9 cellular contexts compared by ENCODE assay signal in genomic region chr22:44448271-44448780, GRCh38. TPM values are rescaled to one million over a fixed set of nuclear protein-coding genes. Genes with fewer than 3 reads are reported as not detected.
DNase-seq lines count a peak whose midpoint lies in the region; ATAC-seq, FAIRE-seq and TF ChIP-seq lines count a peak whose summit lies in the region.
"Had no signal": no experiment of that assay in that cellular context is flagged by ENCODE, and none has a peak within 500 bp of the region (broad histone marks: within the 10 kb centered on the region; RNA-seq: fewer than 3 reads in every experiment).

No MANE protein-coding gene starts in this region.

- TF ChIP-seq POLR2A in body of pancreas (IDR thresholded peaks at IDR 0.05), result no peak
- no peak for TF ChIP-seq POLR2A in lower leg skin (IDR thresholded peaks at IDR 0.05)

- H3K4me3 ChIP-seq in body of pancreas (no peak overlapping the region), lower leg skin (ENCODE audit: low read depth, poor library complexity, severe bottlenecking) (no peak overlapping the region)
- H3K4me3 ChIP-seq: gastrocnemius medialis had no signal

- peaks cover 0 to 7% (median 0%) of the 10 kb centered on the region in 3 donors for H3K9me3 ChIP-seq in body of pancreas
- H3K9me3 ChIP-seq: gastrocnemius medialis had no signal

- TF ChIP-seq CTCF in body of pancreas (IDR thresholded peaks at IDR 0.05), result no peak
- TF ChIP-seq CTCF in lower leg skin (IDR thresholded peaks at IDR 0.05), result no peak
- TF ChIP-seq CTCF in D721Med (IDR thresholded peaks at IDR 0.05; ENCODE audit: insufficient read depth, missing control alignments), result no peak

- ATAC-seq in body of pancreas (peak; percentile 50), HG02623 (IDR thresholded peaks at IDR 0.05; ENCODE audit: unreplicated experiment) (no peak), GM21619 (IDR thresholded peaks at IDR 0.05; ENCODE audit: unreplicated experiment) (no peak)
- ATAC-seq: gastrocnemius medialis had no signal

- intact Hi-C loops in body of pancreas (cut with DNase I) (no loop called here), lower leg skin (cut with DNase I; ENCODE audit: low total_unique reads) (no loop called here)

- no peak overlapping the region for H3K27ac ChIP-seq in body of pancreas
- H3K27ac ChIP-seq: gastrocnemius medialis had no signal

- H3K36me3 ChIP-seq in body of pancreas (replicated peaks in 1 of 2; ENCODE audit: insufficient read depth in 1 of 2, low read depth in 2 of 2), result no peaks in the 10 kb centered on the region
- H3K36me3 ChIP-seq: gastrocnemius medialis had no signal

- no peak for FAIRE-seq in D721Med (lab: Jason Lieb, UNC)

- 42 to 44% methylated on average over 14 of the region's 14 CpGs for WGBS in body of pancreas, 2 donors
- 14 to 16% methylated on average over 12 to 14 of the region's 14 CpGs for WGBS in lower leg skin, 2 donors

- H3K27me3 ChIP-seq in body of pancreas, result no peaks in the 10 kb centered on the region
- H3K27me3 ChIP-seq: gastrocnemius medialis had no signal

- DNase-seq in activated effector memory CD4-positive, alpha-beta T cell treated with anti-CD3 and anti-CD28 coated beads, Interleukin-2, amount 50 U/mL, for 16 hours, result peak; percentile 55
- no peak for DNase-seq in activated effector memory CD4-positive, alpha-beta T cell treated with Interleukin-2 at 50 U/mL for 16 hours
- peak; percentile 32 to 44 (median 40) for DNase-seq in body of pancreas
- peak; percentile 30 to 80 for DNase-seq in lower leg skin (ENCODE audit: low spot score in 2 of 2)
- no peak for DNase-seq in T-helper 9 cell
- DNase-seq in D721Med (ENCODE audit: insufficient read length, low spot score), result no peak

- peaks cover 3% of the 10 kb centered on the region for H3K4me1 ChIP-seq in body of pancreas
- H3K4me1 ChIP-seq: gastrocnemius medialis had no signal

RNA-seq across cellular contexts. Expression of gene RTL6, which starts 49.7 kb away (rescaled TPM):
- 10 to 100 TPM; 10.6 to 12.5 TPM for total RNA-seq in body of pancreas
- total RNA-seq in lower leg skin, result 10 to 100 TPM in 1 of 4 donors, 1 to 10 TPM in 3; 2.3 to 10.1 (median 6.5) TPM

Comparison
In these comparisons a context has a peak if more than half of its experiments do, and no peak if none do; other contexts are left out.
1. DNase-seq: peak in activated effector memory CD4-positive, alpha-beta T cell treated with anti-CD3 and anti-CD28 coated beads, Interleukin-2, amount 50 U/mL, for 16 hours (single experiment), body of pancreas (4 of 4) and lower leg skin (2 of 2); none in activated effector memory CD4-positive, alpha-beta T cell treated with Interleukin-2 at 50 U/mL for 16 hours (single experiment), T-helper 9 cell (single experiment) and D721Med (single experiment).